1 cellular context compared by ENCODE assay signal in genomic region chr14:70292716-70293115, GRCh38.
TF ChIP-seq lines count a peak whose summit lies in the region.

No MANE protein-coding gene starts in this region.

TF ChIP-seq in GM23338, 12 proteins besides CTCF, POLR2A, EP300 and RAD21 (continued from another document):
- TF ChIP-seq, protein P1, sequence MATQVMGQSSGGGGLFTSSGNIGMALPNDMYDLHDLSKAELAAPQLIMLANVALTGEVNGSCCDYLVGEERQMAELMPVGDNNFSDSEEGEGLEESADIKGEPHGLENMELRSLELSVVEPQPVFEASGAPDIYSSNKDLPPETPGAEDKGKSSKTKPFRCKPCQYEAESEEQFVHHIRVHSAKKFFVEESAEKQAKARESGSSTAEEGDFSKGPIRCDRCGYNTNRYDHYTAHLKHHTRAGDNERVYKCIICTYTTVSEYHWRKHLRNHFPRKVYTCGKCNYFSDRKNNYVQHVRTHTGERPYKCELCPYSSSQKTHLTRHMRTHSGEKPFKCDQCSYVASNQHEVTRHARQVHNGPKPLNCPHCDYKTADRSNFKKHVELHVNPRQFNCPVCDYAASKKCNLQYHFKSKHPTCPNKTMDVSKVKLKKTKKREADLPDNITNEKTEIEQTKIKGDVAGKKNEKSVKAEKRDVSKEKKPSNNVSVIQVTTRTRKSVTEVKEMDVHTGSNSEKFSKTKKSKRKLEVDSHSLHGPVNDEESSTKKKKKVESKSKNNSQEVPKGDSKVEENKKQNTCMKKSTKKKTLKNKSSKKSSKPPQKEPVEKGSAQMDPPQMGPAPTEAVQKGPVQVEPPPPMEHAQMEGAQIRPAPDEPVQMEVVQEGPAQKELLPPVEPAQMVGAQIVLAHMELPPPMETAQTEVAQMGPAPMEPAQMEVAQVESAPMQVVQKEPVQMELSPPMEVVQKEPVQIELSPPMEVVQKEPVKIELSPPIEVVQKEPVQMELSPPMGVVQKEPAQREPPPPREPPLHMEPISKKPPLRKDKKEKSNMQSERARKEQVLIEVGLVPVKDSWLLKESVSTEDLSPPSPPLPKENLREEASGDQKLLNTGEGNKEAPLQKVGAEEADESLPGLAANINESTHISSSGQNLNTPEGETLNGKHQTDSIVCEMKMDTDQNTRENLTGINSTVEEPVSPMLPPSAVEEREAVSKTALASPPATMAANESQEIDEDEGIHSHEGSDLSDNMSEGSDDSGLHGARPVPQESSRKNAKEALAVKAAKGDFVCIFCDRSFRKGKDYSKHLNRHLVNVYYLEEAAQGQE (IDR thresholded peaks at IDR 0.05; ENCODE audit: unreplicated experiment), result no peak
- TF ChIP-seq EZH2phosphoT487 (IDR thresholded peaks at IDR 0.05; ENCODE audit: unreplicated experiment), result no peak
- TF ChIP-seq POLR2AphosphoS5 (IDR thresholded peaks at IDR 0.05; ENCODE audit: low read depth), result no peak
TF ChIP-seq in GM23338: peak in this region for 0.
